Comparison of ENCODE assay signal across 16 cellular contexts in the genomic region with DNA sequence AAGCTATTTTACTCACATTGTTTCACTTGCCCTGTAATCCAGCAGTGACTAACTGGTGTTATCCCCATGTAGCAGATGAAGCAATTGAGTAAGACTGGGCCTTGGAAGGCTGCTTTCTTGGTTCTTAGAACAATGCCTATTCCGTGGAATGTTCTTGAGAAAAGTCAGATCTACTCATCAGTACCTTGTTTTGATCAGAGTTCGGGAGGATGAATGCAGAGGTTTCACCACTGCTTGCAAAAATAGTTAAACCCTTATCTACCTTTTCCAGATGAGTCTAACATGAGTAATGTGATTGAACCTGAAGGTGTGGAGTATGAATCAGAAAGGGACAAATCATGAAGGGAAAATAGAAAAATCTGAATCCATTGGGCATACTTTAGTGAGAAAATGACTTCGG. TPM values are rescaled to one million over a fixed set of nuclear protein-coding genes. Genes with fewer than 3 reads are reported as not detected.
DNase-seq lines count a peak whose midpoint lies in the region; ATAC-seq, FAIRE-seq and TF ChIP-seq lines count a peak whose summit lies in the region.
"Had no signal": no experiment of that assay in that cellular context is flagged by ENCODE, and none has a peak within 500 bp of the region (broad histone marks: within the 10 kb centered on the region; RNA-seq: fewer than 3 reads in every experiment).

No MANE protein-coding gene starts in this region.

- H2AFZ ChIP-seq in trophoblast cell (ENCODE audit: insufficient read depth, low read length, poor library complexity): no peak overlapping the region

- H2BK12ac ChIP-seq in trophoblast cell (ENCODE audit: low read length): no peak overlapping the region

- 34% methylated on average over 3 of the region's 3 CpGs for WGBS in A549 (ENCODE audit: missing lambda C conversion rate)
- WGBS in trophoblast cell (ENCODE audit: extremely low coverage, insufficient coverage, insufficient read length): no CpG with 5 or more reads among the region's 3 CpGs

- no peak overlapping the region for H4K8ac ChIP-seq in trophoblast cell (ENCODE audit: low read depth, low read length)

- no peak overlapping the region for H3K18ac ChIP-seq in trophoblast cell (ENCODE audit: low read length)

- H2BK5ac ChIP-seq in trophoblast cell (ENCODE audit: low read depth, low read length, poor library complexity): no peak overlapping the region

- CTCF ChIA-PET in A549 (lab: Yijun Ruan, JAX): no interaction called here

- H2BK120ac ChIP-seq in trophoblast cell (ENCODE audit: insufficient read depth, low read length, poor library complexity): no peak overlapping the region

- H3K23ac ChIP-seq in trophoblast cell (ENCODE audit: low read length): no peak overlapping the region

- DNase-seq in A549 (ENCODE audit: low read depth in 1 of 2, low spot score in 1 of 2) (no peak), RWPE2 (ENCODE audit: low spot score) (no peak), fibroblast of mammary gland (ENCODE audit: low read depth) (peak; percentile 6), trophoblast cell (peak; percentile 49 to 77), NCI-H1694 (lab: John Stamatoyannopoulos, UW) (no peak)
- no peak for DNase-seq in natural killer cell treated with Interleukin-12 subunit alpha and Interleukin-12 subunit beta and Interleukin-15 and Interleukin-18, amount 100 ng/mL, for 72 hours (ENCODE audit: low spot score)
- DNase-seq: HFFc6, left cardiac atrium, NCI-H1436, NCI-H2171, NCI-H526 had no signal

- H3K9ac ChIP-seq in trophoblast cell (ENCODE audit: low read length): no peak overlapping the region

- ATAC-seq in A549: no peak
- ATAC-seq in RWPE2 (ENCODE audit: low read depth): peak; percentile 86
- ATAC-seq in GM21423 (IDR thresholded peaks at IDR 0.05; ENCODE audit: unreplicated experiment): no peak
- no peak for ATAC-seq in natural killer cell treated with Interleukin-12 subunit alpha and Interleukin-12 subunit beta and Interleukin-15 and Interleukin-18, amount 100 ng/mL, for 72 hours
- ATAC-seq in GM19324 (IDR thresholded peaks at IDR 0.05; ENCODE audit: low FRiP score, unreplicated experiment): no peak

- H3K79me1 ChIP-seq in trophoblast cell (ENCODE audit: low read length): no peaks in the 10 kb centered on the region

- no peak for TF ChIP-seq RAD21 in A549 (conservative IDR thresholded peaks at IDR 0.05 in 1 of 2, IDR thresholded peaks at IDR 0.05 in 1 of 2)

- no peaks in the 10 kb centered on the region for H3K79me2 ChIP-seq in trophoblast cell (ENCODE audit: control insufficient read depth, insufficient read depth, low read length, poor library complexity)

- no peak overlapping the region for H3K27ac Mint-ChIP-seq in natural killer cell treated with Interleukin-12 subunit alpha and Interleukin-12 subunit beta and Interleukin-15 and Interleukin-18, amount 100 ng/mL, for 72 hours
- H3K27ac Mint-ChIP-seq: CD14-positive monocyte, HFFc6 had no signal

- H3K4me3 Mint-ChIP-seq in natural killer cell treated with Interleukin-12 subunit alpha and Interleukin-12 subunit beta and Interleukin-15 and Interleukin-18, amount 100 ng/mL, for 72 hours: no peak overlapping the region
- H3K4me3 Mint-ChIP-seq: CD14-positive monocyte, HFFc6, neural crest cell had no signal

- FAIRE-seq in A549 (lab: Jason Lieb, UNC): peak; percentile 23
- FAIRE-seq: GM18507 had no signal

- H3K4me1 ChIP-seq in A549 (no peaks in the 10 kb centered on the region), RWPE2 (ENCODE audit: insufficient read depth, poor library complexity, severe bottlenecking) (no peaks in the 10 kb centered on the region), trophoblast cell (ENCODE audit: control insufficient read depth in 1 of 2, insufficient read depth in 2 of 2, low read length in 2 of 2) (peaks cover 0 to 4% of the 10 kb centered on the region in 2 experiments)

- no peak overlapping the region for H3K4ac ChIP-seq in trophoblast cell (ENCODE audit: low read depth, low read length)

- H3K9me3 Mint-ChIP-seq in natural killer cell treated with Interleukin-12 subunit alpha and Interleukin-12 subunit beta and Interleukin-15 and Interleukin-18, amount 100 ng/mL, for 72 hours: no peaks in the 10 kb centered on the region
- H3K9me3 Mint-ChIP-seq: HFFc6 had no signal

- H3K27me3 ChIP-seq in RWPE2 (ENCODE audit: insufficient read depth, poor library complexity, severe bottlenecking) (no peaks in the 10 kb centered on the region), trophoblast cell (ENCODE audit: insufficient read depth, low read length) (no peaks in the 10 kb centered on the region)

- H3K36me3 Mint-ChIP-seq in natural killer cell treated with Interleukin-12 subunit alpha and Interleukin-12 subunit beta and Interleukin-15 and Interleukin-18, amount 100 ng/mL, for 72 hours: no peaks in the 10 kb centered on the region
- H3K36me3 Mint-ChIP-seq: CD14-positive monocyte had no signal

- H4K12ac ChIP-seq in trophoblast cell (ENCODE audit: low read depth, low read length): no peak overlapping the region

- H3K4me2 ChIP-seq in A549 (no peak overlapping the region), trophoblast cell (ENCODE audit: low read length) (no peak overlapping the region)

- no peak overlapping the region for H3K14ac ChIP-seq in trophoblast cell (ENCODE audit: low read length)

- no peak overlapping the region for H3K27ac ChIP-seq in A549
- no peak overlapping the region for H3K27ac ChIP-seq in RWPE2 (ENCODE audit: poor library complexity, severe bottlenecking)
- H3K27ac ChIP-seq in trophoblast cell (ENCODE audit: low read depth, low read length): no peak overlapping the region

- TF ChIP-seq POLR2A in A549 (IDR thresholded peaks at IDR 0.05; ENCODE audit: low read length): no peak

- peaks cover 0 to 2% of the 10 kb centered on the region in 2 donors for H3K4me1 Mint-ChIP-seq in natural killer cell treated with Interleukin-12 subunit alpha and Interleukin-12 subunit beta and Interleukin-15 and Interleukin-18, amount 100 ng/mL, for 72 hours (ENCODE audit: low read depth in 2 of 2)
- H3K4me1 Mint-ChIP-seq: neural crest cell had no signal

- POLR2A ChIA-PET in A549 (lab: Yijun Ruan, JAX): no interaction called here

- TF ChIP-seq CTCF in A549 (IDR thresholded peaks at IDR 0.05) (no peak), RWPE2 (IDR thresholded peaks at IDR 0.05; ENCODE audit: poor library complexity, severe bottlenecking) (no peak), fibroblast of mammary gland (conservative IDR thresholded peaks at IDR 0.05; ENCODE audit: control insufficient read depth, insufficient read depth, low read depth, low read length) (no peak)

- H4K91ac ChIP-seq in trophoblast cell (ENCODE audit: low read depth, low read length): no peak overlapping the region

- H3K36me3 ChIP-seq in RWPE2 (ENCODE audit: low read depth): no peaks in the 10 kb centered on the region
- no peaks in the 10 kb centered on the region for H3K36me3 ChIP-seq in trophoblast cell (ENCODE audit: control insufficient read depth in 1 of 2, insufficient read depth in 2 of 2, low read length in 2 of 2)

- TF ChIP-seq EP300 in A549 (IDR thresholded peaks at IDR 0.05): no peak

- H3K9me3 ChIP-seq in A549: no peaks in the 10 kb centered on the region
- no peaks in the 10 kb centered on the region for H3K9me3 ChIP-seq in RWPE2 (ENCODE audit: severe bottlenecking)
- H3K9me3 ChIP-seq in trophoblast cell (ENCODE audit: insufficient read depth, low read depth, low read length): peaks cover 2% of the 10 kb centered on the region

- no peak overlapping the region for H2AK5ac ChIP-seq in trophoblast cell (ENCODE audit: low read length)

- H3K4me3 ChIP-seq in A549 (no peak overlapping the region), RWPE2 (ENCODE audit: severe bottlenecking) (no peak overlapping the region), fibroblast of mammary gland (ENCODE audit: control insufficient read depth, low read depth, low read length) (no peak overlapping the region), trophoblast cell (ENCODE audit: low read depth, low read length) (no peak overlapping the region)

- peaks cover 26 to 33% of the 10 kb centered on the region in 2 donors for H3K27me3 Mint-ChIP-seq in natural killer cell treated with Interleukin-12 subunit alpha and Interleukin-12 subunit beta and Interleukin-15 and Interleukin-18, amount 100 ng/mL, for 72 hours

TF ChIP-seq in A549, 52 proteins besides CTCF, POLR2A, EP300 and RAD21:
- TF ChIP-seq GATA3 (IDR thresholded peaks at IDR 0.05; ENCODE audit: borderline replicate concordance) (no peak), JUNB (IDR thresholded peaks at IDR 0.05) (no peak)
TF ChIP-seq in A549: peak in this region for 0.

RNA-seq across cellular contexts. Expression of gene MAOB, which starts 1.8 kb away (rescaled TPM):
- 0.35 and 0.48 TPM in 2 replicates for polyA plus RNA-seq in A549 (2011; rRNA removed)
- polyA plus RNA-seq in A549 (2012; cell fraction: cytosol; rRNA removed): 0.10 and 0.13 TPM in 2 replicates
- polyA plus RNA-seq in A549 (2012; cell fraction: nucleus; rRNA removed): 0.07 TPM in 2 replicates
- polyA plus RNA-seq in A549 (2017; fragmentation: RNase III; extraction: RNeasy Plus Mini Kit Qiagen cat#74134 plus additional on column Dnase treatment): 0.05 to 0.09 TPM (median 0.05 TPM) in 3 replicates
- 0.08 and 0.15 TPM in 2 replicates for polyA minus RNA-seq in A549 (2011; rRNA and poly(A)+ RNA removed)
- polyA plus RNA-seq in trophoblast cell (2013): 0.03 TPM in 1 of 2 replicates, not detected in the other
- total RNA-seq in natural killer cell treated with Interleukin-12 subunit alpha and Interleukin-12 subunit beta and Interleukin-15 and Interleukin-18, amount 100 ng/mL, for 72 hours: not detected
- total RNA-seq: HFFc6 had no signal
- polyA plus RNA-seq: CD14-positive monocyte had no signal

Comparison
In these comparisons a context has a peak if more than half of its experiments do, and no peak if none do; other contexts are left out.
1. DNase-seq: peak in fibroblast of mammary gland (single experiment) and trophoblast cell (2 of 2); none in A549 (0 of 2), RWPE2 (single experiment), NCI-H1694 (single experiment) and natural killer cell treated with Interleukin-12 subunit alpha and Interleukin-12 subunit beta and Interleukin-15 and Interleukin-18, amount 100 ng/mL, for 72 hours (single experiment).